Comparison of ENCODE assay signal across 15 cellular contexts in the genomic region with DNA sequence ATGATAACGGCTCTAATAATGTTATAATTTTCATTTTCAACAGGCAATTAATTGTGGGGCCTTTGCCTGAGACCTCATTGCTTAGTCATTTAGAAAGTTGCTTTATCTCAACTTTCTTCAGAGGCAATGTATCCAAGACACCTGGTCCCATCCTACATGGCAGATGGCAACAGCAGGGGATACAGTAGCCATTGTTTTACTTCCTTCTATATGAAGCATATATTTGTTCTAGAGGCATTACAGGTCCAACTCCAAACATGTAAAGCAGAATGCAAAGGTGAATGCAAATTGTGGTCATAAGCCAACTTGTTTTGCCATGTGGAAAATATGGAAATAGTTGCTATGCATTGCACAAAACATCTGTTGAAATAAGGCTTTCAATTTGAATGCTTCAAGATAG.
DNase-seq lines count a peak whose midpoint lies in the region; ATAC-seq lines count a peak whose summit lies in the region.
"Had no signal": no experiment of that assay in that cellular context is flagged by ENCODE, and none has a peak within 500 bp of the region (broad histone marks: within the 10 kb centered on the region; RNA-seq: fewer than 3 reads in every experiment).

No MANE protein-coding gene starts in this region.

- H3K4me1 Mint-ChIP-seq in activated T-helper 1 cell treated with anti-CD3 and anti-CD28 coated beads, Interleukin-12 subunit alpha, Interleukin-12 subunit beta, Interleukin-2, Interleukin-4 antibody, amounts not matched to agents 30 ng/mL and 10 ng/mL and 1 ng/mL, durations not matched to agents 14 hours and 24 hours and 36 hours (ENCODE audit: low read depth) = peaks cover 78% of the 10 kb centered on the region

- H3K27ac Mint-ChIP-seq in activated T-helper 1 cell treated with anti-CD3 and anti-CD28 coated beads, Interleukin-12 subunit alpha, Interleukin-12 subunit beta, Interleukin-2, Interleukin-4 antibody, amounts not matched to agents 30 ng/mL and 10 ng/mL and 1 ng/mL, durations not matched to agents 14 hours and 24 hours and 36 hours = peak overlapping the region; percentile 18
- H3K27ac Mint-ChIP-seq: activated CD4-positive, alpha-beta memory T cell treated with anti-CD3 and anti-CD28 coated beads, Interleukin-2, amount 10 ng/mL, durations not matched to agents 7 days and 5 days; HFFc6 had no signal

- ATAC-seq in GM18508 (IDR thresholded peaks at IDR 0.05; ENCODE audit: insufficient read depth, unreplicated experiment) (peak; percentile 29), GM21360 (IDR thresholded peaks at IDR 0.05; ENCODE audit: unreplicated experiment) (peak; percentile 43), HG03135 (IDR thresholded peaks at IDR 0.05; ENCODE audit: unreplicated experiment) (peak; percentile 49)

- no peak overlapping the region for H3K27ac ChIP-seq in substantia nigra (ENCODE audit: low read depth, low read length, poor library complexity, severe bottlenecking)
- H3K27ac ChIP-seq: epithelial cell of prostate, ovary had no signal

- DNase-seq in activated T-helper 1 cell treated with anti-CD3 and anti-CD28 coated beads, Interleukin-12 subunit alpha, Interleukin-12 subunit beta, Interleukin-2, Interleukin-4 antibody, amounts not matched to agents 30 ng/mL and 10 ng/mL and 1 ng/mL, durations not matched to agents 14 hours and 24 hours and 36 hours (ENCODE audit: low spot score) = no peak
- DNase-seq in activated CD4-positive, alpha-beta T cell treated with anti-CD3 and anti-CD28 coated beads for 1 hour = no peak
- no peak for DNase-seq in iPS-NIHi11 (ENCODE audit: low spot score)
- DNase-seq in OCI-M1 (lab: John Stamatoyannopoulos, UW) = no peak
- no peak for DNase-seq in substantia nigra (lab: John Stamatoyannopoulos, UW)
- DNase-seq: activated CD4-positive, alpha-beta memory T cell treated with anti-CD3 and anti-CD28 coated beads, Interleukin-2, amount 10 ng/mL, durations not matched to agents 7 days and 5 days; aorta; HFFc6; NCI-H1417 treated with DMSO at 0.1 percent for 48 hours; ovary; SHP77 treated with DMSO at 0.1 percent for 48 hours had no signal

- H3K9me3 Mint-ChIP-seq in activated T-helper 1 cell treated with anti-CD3 and anti-CD28 coated beads, Interleukin-12 subunit alpha, Interleukin-12 subunit beta, Interleukin-2, Interleukin-4 antibody, amounts not matched to agents 30 ng/mL and 10 ng/mL and 1 ng/mL, durations not matched to agents 14 hours and 24 hours and 36 hours = no peaks in the 10 kb centered on the region
- H3K9me3 Mint-ChIP-seq: activated CD4-positive, alpha-beta memory T cell treated with anti-CD3 and anti-CD28 coated beads, Interleukin-2, amount 10 ng/mL, durations not matched to agents 7 days and 5 days; HFFc6 had no signal

- H3K27me3 Mint-ChIP-seq in activated T-helper 1 cell treated with anti-CD3 and anti-CD28 coated beads, Interleukin-12 subunit alpha, Interleukin-12 subunit beta, Interleukin-2, Interleukin-4 antibody, amounts not matched to agents 30 ng/mL and 10 ng/mL and 1 ng/mL, durations not matched to agents 14 hours and 24 hours and 36 hours (ENCODE audit: insufficient read depth) = no peaks in the 10 kb centered on the region
- H3K27me3 Mint-ChIP-seq: activated CD4-positive, alpha-beta memory T cell treated with anti-CD3 and anti-CD28 coated beads, Interleukin-2, amount 10 ng/mL, durations not matched to agents 7 days and 5 days had no signal

- intact Hi-C loops in activated T-helper 1 cell treated with anti-CD3 and anti-CD28 coated beads, Interleukin-12 subunit alpha, Interleukin-12 subunit beta, Interleukin-2, Interleukin-4 antibody, amounts not matched to agents 30 ng/mL and 10 ng/mL and 1 ng/mL, durations not matched to agents 14 hours and 24 hours and 36 hours (cut with micrococcal nuclease) = loop anchor here (1.0 to 10.0 kb wide), 2 partner anchors 11 to 536 kb away; no protein-coding TSS in a partner anchor

- no peak overlapping the region for H3K4me3 Mint-ChIP-seq in activated T-helper 1 cell treated with anti-CD3 and anti-CD28 coated beads, Interleukin-12 subunit alpha, Interleukin-12 subunit beta, Interleukin-2, Interleukin-4 antibody, amounts not matched to agents 30 ng/mL and 10 ng/mL and 1 ng/mL, durations not matched to agents 14 hours and 24 hours and 36 hours
- H3K4me3 Mint-ChIP-seq: activated CD4-positive, alpha-beta memory T cell treated with anti-CD3 and anti-CD28 coated beads, Interleukin-2, amount 10 ng/mL, durations not matched to agents 7 days and 5 days; HFFc6 had no signal

- H3K36me3 Mint-ChIP-seq in activated T-helper 1 cell treated with anti-CD3 and anti-CD28 coated beads, Interleukin-12 subunit alpha, Interleukin-12 subunit beta, Interleukin-2, Interleukin-4 antibody, amounts not matched to agents 30 ng/mL and 10 ng/mL and 1 ng/mL, durations not matched to agents 14 hours and 24 hours and 36 hours (ENCODE audit: low read depth) = peaks cover 21% of the 10 kb centered on the region
